ENCODE assay signal across 8 cellular contexts in genomic region chrX:119468186-119468929, GRCh38. TPM values are rescaled to one million over a fixed set of nuclear protein-coding genes. Genes with fewer than 3 reads are reported as not detected.
DNase-seq lines count a peak whose midpoint lies in the region; FAIRE-seq lines count a peak whose summit lies in the region.

Gene SLC25A5, plus strand, starts transcription at chrX:119468444. Its CDS starts 72 bp downstream, at chrX:119468516.

- no peaks in the 10 kb centered on the region for H3K4me1 ChIP-seq in ES-I3 (ENCODE audit: insufficient read depth, low read length)

- H3K36me3 ChIP-seq in ES-I3 (ENCODE audit: insufficient read depth, low read length): peaks cover 13% of the 10 kb centered on the region; the same call in 1 of the 2 replicates
- H3K36me3 ChIP-seq in H7 (replicated peaks; ENCODE audit: control insufficient read depth, insufficient read depth, low read length): peaks cover 8% of the 10 kb centered on the region

- in situ Hi-C loops in SK-MEL-5 (cut with HindIII; ENCODE audit: low pct_unique_long_range_greater_than_20kb, low sequenced_read_pairs): no loop called here

- FAIRE-seq in frontal cortex (lab: Jason Lieb, UNC): no peak

- H3K4me3 ChIP-seq in H7 (ENCODE audit: insufficient read depth, low read depth, low read length): peak within 1 kb of the TSS; percentile 77

- H3K9ac ChIP-seq in ES-I3 (ENCODE audit: low read depth, low read length): peak within 1 kb of the TSS; percentile 85

- no peaks in the 10 kb centered on the region for H3K27me3 ChIP-seq in H7 (ENCODE audit: control insufficient read depth, insufficient read depth, low read length)

- DNase-seq in H7 (peak; percentile 91), M059J (ENCODE audit: low read depth) (peak; percentile 90), SK-MEL-5 (ENCODE audit: low read depth, low spot score) (peak; percentile 85), frontal cortex (ENCODE audit: low spot score in 2 of 2) (peak; percentile 74 to 81), nucleus accumbens (lab: John Stamatoyannopoulos, UW) (peak; percentile 7 to 87 (median 72)), superior temporal gyrus (ENCODE audit: extremely low spot score) (peak; percentile 74)
- peak; percentile 85 for DNase-seq in activated naive CD4-positive, alpha-beta T cell treated with Interleukin-2 at 50 U/mL for 16 hours

- no peaks in the 10 kb centered on the region for H3K9me3 ChIP-seq in ES-I3 (ENCODE audit: control insufficient read depth, insufficient read depth, low read length)

RNA-seq across cellular contexts. Expression of gene SLC25A5, which starts in this region (rescaled TPM):
- 383 and 395 TPM in 2 replicates for total RNA-seq in H7 (2014; rRNA removed; shearing (Covaris generic))
- 901 and 956 TPM in 2 replicates for total RNA-seq in M059J (2014; rRNA removed; shearing (Covaris generic))
- 234 and 243 TPM in 2 replicates for total RNA-seq in SK-MEL-5 (2014; rRNA removed; shearing (Covaris generic))
- polyA plus RNA-seq in SK-MEL-5 (2015; cell fraction: cytosol; rRNA removed): 688 and 821 TPM in 2 replicates
- polyA plus RNA-seq in SK-MEL-5 (2015; cell fraction: nucleus; rRNA removed): 306 and 356 TPM in 2 replicates
- total RNA-seq in frontal cortex: 88.0 TPM

Comparison
In these comparisons a context has a peak if more than half of its experiments do, and no peak if none do; other contexts are left out.
1. Peak in every context shown above with its lines: DNase-seq and H3K4me3 ChIP-seq.